Comparison of ENCODE assay signal across 8 cellular contexts in the genomic region with DNA sequence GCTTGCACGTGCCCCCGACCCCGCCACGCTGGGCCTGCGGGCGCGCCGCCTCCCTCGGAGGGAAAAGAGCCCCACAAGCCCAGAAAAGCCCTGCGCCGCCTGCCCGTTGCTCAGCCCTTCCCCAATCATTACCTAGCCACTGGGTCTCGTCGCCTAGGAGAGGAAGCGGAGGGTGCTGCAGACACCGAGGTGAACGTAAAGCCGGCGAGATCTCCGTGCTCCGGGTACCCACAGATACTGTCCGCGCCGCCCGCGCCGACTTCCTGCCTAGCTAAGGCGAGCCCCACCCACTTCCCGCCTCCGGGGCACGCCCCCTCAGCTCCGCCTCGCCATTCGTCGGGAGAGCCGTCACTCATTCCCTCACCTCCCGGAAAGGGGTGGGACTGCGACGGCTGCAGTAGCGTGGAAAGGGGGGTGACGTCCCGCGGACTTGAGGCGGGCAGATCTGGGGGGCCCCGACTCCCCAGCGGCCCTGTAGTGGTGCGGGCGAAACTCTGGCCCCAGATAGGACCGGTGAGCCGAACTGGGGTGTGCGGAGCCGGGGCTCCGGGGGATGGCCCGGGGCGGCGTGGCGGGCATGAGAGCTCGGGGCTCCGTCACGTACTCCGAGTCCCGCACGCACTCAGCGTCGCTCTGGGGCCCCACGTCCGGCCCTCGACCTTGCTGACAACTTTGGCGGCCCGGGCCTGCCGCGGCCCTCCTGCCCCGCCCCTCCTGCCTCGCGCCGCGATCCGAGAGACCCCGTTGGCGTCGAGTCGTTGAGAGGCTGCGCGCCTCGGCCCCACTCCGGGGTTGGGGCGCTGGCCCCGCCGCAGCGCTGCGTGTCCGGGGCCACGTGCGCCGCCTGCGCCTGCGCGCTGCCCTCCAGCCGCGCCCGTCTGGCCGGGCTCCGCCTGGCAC. TPM values are rescaled to one million over a fixed set of nuclear protein-coding genes. Genes with fewer than 3 reads are reported as not detected.
DNase-seq lines count a peak whose midpoint lies in the region; ATAC-seq and TF ChIP-seq lines count a peak whose summit lies in the region.

A gene (minus strand): TSS at position 239 of the 900 bp plus-strand sequence. CDS start 3,778 bp downstream, outside the sequence.

- no peaks in the 10 kb centered on the region for H3K27me3 Mint-ChIP-seq in activated CD4-positive, alpha-beta T cell treated with anti-CD3 and anti-CD28 coated beads, Interleukin-2, amount 10 ng/mL, durations not matched to agents 7 days and 5 days

- peak within 1 kb of the TSS; percentile 98 for H3K27ac Mint-ChIP-seq in activated CD4-positive, alpha-beta T cell treated with anti-CD3 and anti-CD28 coated beads, Interleukin-2, amount 10 ng/mL, durations not matched to agents 7 days and 5 days

- no peak for TF ChIP-seq CTCF in coronary artery (IDR thresholded peaks at IDR 0.05)

- peaks cover 0 to 4% (median 0%) of the 10 kb centered on the region in 11 experiments; a peak in 1 of 22 replicates for H3K9me3 ChIP-seq in BLaER1 treated with 17β-estradiol and CSF1 and Interleukin-3, amounts not matched to agents 10 nM and 100 nM (replicated peaks in 1 of 11)

- H3K36me3 Mint-ChIP-seq in activated CD4-positive, alpha-beta T cell treated with anti-CD3 and anti-CD28 coated beads, Interleukin-2, amount 10 ng/mL, durations not matched to agents 7 days and 5 days (ENCODE audit: low read depth): peaks cover 53% of the 10 kb centered on the region

- H3K4me3 Mint-ChIP-seq in activated CD4-positive, alpha-beta T cell treated with anti-CD3 and anti-CD28 coated beads, Interleukin-2, amount 10 ng/mL, durations not matched to agents 7 days and 5 days: peak within 1 kb of the TSS; percentile 96

- ATAC-seq in HG03457 (IDR thresholded peaks at IDR 0.05; ENCODE audit: unreplicated experiment) (peak; percentile 60), left lobe of liver (peak; percentile 89)

- H3K4me1 Mint-ChIP-seq in activated CD4-positive, alpha-beta T cell treated with anti-CD3 and anti-CD28 coated beads, Interleukin-2, amount 10 ng/mL, durations not matched to agents 7 days and 5 days: peaks cover 44% of the 10 kb centered on the region

- CTCF ChIA-PET in activated CD4-positive, alpha-beta T cell treated with anti-CD3 and anti-CD28 coated beads, Interleukin-2, amount 10 ng/mL, durations not matched to agents 7 days and 5 days (lab: Charles Lee): interaction anchor here (0.6 to 4.9 kb wide), 13 partner anchors 9 to 126 kb away, joined by 3 to 29 read pairs (median 4); no protein-coding TSS in a partner anchor

- H3K27me3 ChIP-seq in BLaER1 treated with 17β-estradiol and CSF1 and Interleukin-3, amounts not matched to agents 10 nM and 100 nM: no peaks in the 10 kb centered on the region

- H3K9me3 Mint-ChIP-seq in activated CD4-positive, alpha-beta T cell treated with anti-CD3 and anti-CD28 coated beads, Interleukin-2, amount 10 ng/mL, durations not matched to agents 7 days and 5 days: no peaks in the 10 kb centered on the region

- peak within 1 kb of the TSS; percentile 95 to 100 (median 99) for H3K27ac ChIP-seq in BLaER1 treated with 17β-estradiol and CSF1 and Interleukin-3, amounts not matched to agents 10 nM and 100 nM
- H3K27ac ChIP-seq in coronary artery: peak within 1 kb of the TSS; percentile 84 to 98

- peak; percentile 79 for DNase-seq in GM19240 (ENCODE audit: insufficient read length, low spot score)
- DNase-seq in NCI-H526 (lab: John Stamatoyannopoulos, UW): peak; percentile 83 to 97
- peak; percentile 97 for DNase-seq in activated CD4-positive, alpha-beta T cell treated with anti-CD3 and anti-CD28 coated beads, Interleukin-2, amount 10 ng/mL, durations not matched to agents 7 days and 5 days
- DNase-seq in coronary artery (ENCODE audit: low spot score): peak; percentile 99
- DNase-seq in left lobe of liver (ENCODE audit: low spot score): peak; percentile 99
- DNase-seq in stimulated activated CD4-positive, alpha-beta T cell treated with anti-CD3 and anti-CD28 coated beads, Interleukin-2, amount 100 ng/mL, for 24 hours: peak; percentile 99

- peaks cover 32 to 40% (median 39%) of the 10 kb centered on the region in 11 experiments for H3K36me3 ChIP-seq in BLaER1 treated with 17β-estradiol and CSF1 and Interleukin-3, amounts not matched to agents 10 nM and 100 nM

- peak within 1 kb of the TSS; percentile 94 to 100 (median 99) for H3K9ac ChIP-seq in BLaER1 treated with 17β-estradiol and CSF1 and Interleukin-3, amounts not matched to agents 10 nM and 100 nM

- POLR2A ChIA-PET in activated CD4-positive, alpha-beta T cell treated with anti-CD3 and anti-CD28 coated beads, Interleukin-2, amount 10 ng/mL, durations not matched to agents 7 days and 5 days (lab: Charles Lee): interaction anchor here (0.6 to 1.3 kb wide), 5 partner anchors 9 to 365 kb away, joined by 3 to 6 read pairs (median 5); no protein-coding TSS in a partner anchor

- H4K20me1 ChIP-seq in BLaER1 treated with 17β-estradiol and CSF1 and Interleukin-3, amounts not matched to agents 10 nM and 100 nM: peaks cover 40 to 48% (median 41%) of the 10 kb centered on the region in 11 experiments

- H3K4me1 ChIP-seq in BLaER1 treated with 17β-estradiol and CSF1 and Interleukin-3, amounts not matched to agents 10 nM and 100 nM: peaks cover 62 to 75% (median 65%) of the 10 kb centered on the region in 10 experiments

- peak within 1 kb of the TSS; percentile 78 to 98 (median 95) for H3K4me2 ChIP-seq in BLaER1 treated with 17β-estradiol and CSF1 and Interleukin-3, amounts not matched to agents 10 nM and 100 nM

- peak within 1 kb of the TSS; percentile 76 to 100 (median 90) for H3K4me3 ChIP-seq in BLaER1 treated with 17β-estradiol and CSF1 and Interleukin-3, amounts not matched to agents 10 nM and 100 nM
- peak within 1 kb of the TSS; percentile 89 for H3K4me3 ChIP-seq in coronary artery

RNA-seq across cellular contexts. Expression of the gene that starts here (rescaled TPM):
- total RNA-seq in activated CD4-positive, alpha-beta T cell treated with anti-CD3 and anti-CD28 coated beads, Interleukin-2, amount 10 ng/mL, durations not matched to agents 7 days and 5 days: 1,000 to 10,000 TPM; 1,608 to 1,874 TPM
- total RNA-seq in left lobe of liver: 382 TPM

Comparison
In these comparisons a context has a peak if more than half of its experiments do, and no peak if none do; other contexts are left out.
1. Peak in every context shown above with its lines: DNase-seq, ATAC-seq, H3K4me3 ChIP-seq and H3K27ac ChIP-seq.